1 cellular context compared by ENCODE assay signal in the genomic region with DNA sequence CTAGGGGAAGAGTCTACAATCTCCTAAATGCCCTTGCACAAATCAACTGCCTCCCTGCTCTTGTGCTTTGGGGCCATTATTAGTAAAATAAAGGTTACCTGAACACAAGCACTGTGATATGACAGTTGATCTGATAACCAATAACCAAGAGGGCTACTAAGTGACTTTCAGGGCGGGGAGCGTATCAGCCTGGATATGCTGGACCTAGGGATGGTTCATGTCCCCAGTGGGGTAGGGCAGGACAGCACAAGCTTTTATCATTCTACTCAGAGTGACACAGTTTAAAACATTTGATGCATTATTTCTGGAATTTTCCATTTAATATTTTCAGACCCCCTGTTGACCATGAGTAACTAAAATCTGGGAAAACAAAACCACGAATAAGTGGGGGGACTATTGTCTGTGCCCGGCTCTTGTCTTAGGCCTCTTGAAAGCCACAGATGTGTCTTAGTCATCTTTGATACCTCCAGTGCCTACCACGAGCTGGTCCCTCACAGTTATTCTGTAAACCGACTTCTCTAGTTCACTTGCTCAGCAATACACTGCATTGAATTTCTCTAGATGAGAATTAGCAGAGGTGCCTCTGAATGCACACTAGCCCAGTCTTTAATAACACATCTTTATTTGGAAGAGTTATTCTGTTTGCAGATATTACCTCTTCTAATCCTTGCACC.
A peak's percentile ranks its signal among the peaks of the same experiment; 100 is the strongest.
TF ChIP-seq lines count a peak whose summit lies in the region.

No MANE protein-coding gene starts in this region.

TF ChIP-seq in HepG2, 621 proteins besides CTCF, POLR2A, EP300 and RAD21 (continued from another document):
- no peak for TF ChIP-seq THYN1 (CRISPR knock-in tag; IDR thresholded peaks at IDR 0.05; ENCODE audit: borderline replicate concordance, low read depth)
- TF ChIP-seq, protein P1, sequence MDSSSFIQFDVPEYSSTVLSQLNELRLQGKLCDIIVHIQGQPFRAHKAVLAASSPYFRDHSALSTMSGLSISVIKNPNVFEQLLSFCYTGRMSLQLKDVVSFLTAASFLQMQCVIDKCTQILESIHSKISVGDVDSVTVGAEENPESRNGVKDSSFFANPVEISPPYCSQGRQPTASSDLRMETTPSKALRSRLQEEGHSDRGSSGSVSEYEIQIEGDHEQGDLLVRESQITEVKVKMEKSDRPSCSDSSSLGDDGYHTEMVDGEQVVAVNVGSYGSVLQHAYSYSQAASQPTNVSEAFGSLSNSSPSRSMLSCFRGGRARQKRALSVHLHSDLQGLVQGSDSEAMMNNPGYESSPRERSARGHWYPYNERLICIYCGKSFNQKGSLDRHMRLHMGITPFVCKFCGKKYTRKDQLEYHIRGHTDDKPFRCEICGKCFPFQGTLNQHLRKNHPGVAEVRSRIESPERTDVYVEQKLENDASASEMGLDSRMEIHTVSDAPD (CRISPR knock-in tag; IDR thresholded peaks at IDR 0.05) = no peak
- TF ChIP-seq, protein P2, sequence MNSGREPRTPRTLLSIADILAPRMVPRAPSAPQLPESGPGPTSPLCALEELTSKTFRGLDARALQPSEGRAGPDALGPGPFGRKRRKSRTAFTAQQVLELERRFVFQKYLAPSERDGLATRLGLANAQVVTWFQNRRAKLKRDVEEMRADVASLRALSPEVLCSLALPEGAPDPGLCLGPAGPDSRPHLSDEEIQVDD (CRISPR knock-in tag; IDR thresholded peaks at IDR 0.05; ENCODE audit: borderline replicate concordance) = no peak
- no peak for TF ChIP-seq XBP1 (CRISPR knock-in tag; IDR thresholded peaks at IDR 0.05)
- TF ChIP-seq BRCA1 (CRISPR knock-in tag; IDR thresholded peaks at IDR 0.05) = 0 out of 2 replicates have a peak, but pooled peaks have one; percentile 11
- TF ChIP-seq ZNF790 (CRISPR knock-in tag; IDR thresholded peaks at IDR 0.05; ENCODE audit: borderline replicate concordance) = 0 out of 2 replicates have a peak, but pooled peaks have one; percentile 6
- peak; percentile 18 for TF ChIP-seq TEAD3 (CRISPR knock-in tag; optimal IDR thresholded peaks at IDR 0.05; ENCODE audit: borderline replicate concordance)
- TF ChIP-seq, protein P3, sequence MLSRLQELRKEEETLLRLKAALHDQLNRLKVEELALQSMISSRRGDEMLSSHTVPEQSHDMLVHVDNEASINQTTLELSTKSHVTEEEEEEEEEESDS (CRISPR knock-in tag; IDR thresholded peaks at IDR 0.05; ENCODE audit: borderline replicate concordance) = 0 out of 2 replicates have a peak, but pooled peaks have one; percentile 50
- 0 out of 2 replicates have a peak, but pooled peaks have one; percentile 26 for TF ChIP-seq IRX3 (CRISPR knock-in tag; IDR thresholded peaks at IDR 0.05; ENCODE audit: borderline replicate concordance, low read depth)
